In the genomic region with DNA sequence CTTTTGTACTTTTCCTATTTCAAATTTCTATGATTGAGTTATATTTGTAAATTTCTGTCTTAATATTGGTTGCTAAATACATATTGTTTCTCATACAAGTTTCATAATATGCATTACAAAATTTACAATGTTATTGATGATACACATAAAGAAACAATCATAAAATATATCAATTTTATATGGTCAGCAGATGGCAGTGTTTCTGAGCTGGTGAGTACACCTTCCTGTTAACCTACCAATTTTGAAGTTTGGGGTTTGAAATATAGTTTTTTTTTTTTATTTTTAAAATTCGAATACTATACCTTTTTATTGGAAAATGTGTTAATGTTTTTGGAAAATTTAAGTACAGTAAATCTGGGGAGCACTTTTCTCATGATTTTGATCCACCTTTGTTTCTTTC, we compare ENCODE assay signal across 11 cellular contexts.
DNase-seq lines count a peak whose midpoint lies in the region; ATAC-seq and TF ChIP-seq lines count a peak whose summit lies in the region.
"Had no signal": no experiment of that assay in that cellular context is flagged by ENCODE, and none has a peak within 500 bp of the region (broad histone marks: within the 10 kb centered on the region; RNA-seq: fewer than 3 reads in every experiment).

No MANE protein-coding gene starts in this region.

- H4K20me1 ChIP-seq in DOHH2 (ENCODE audit: control insufficient read depth, insufficient read depth, low read depth, low read length), result no peaks in the 10 kb centered on the region

- peaks cover 6% of the 10 kb centered on the region for H3K36me3 Mint-ChIP-seq in brain
- peaks cover 8% of the 10 kb centered on the region for H3K36me3 Mint-ChIP-seq in mesothelial cell of epicardium
- H3K36me3 Mint-ChIP-seq in activated CD4-positive, alpha-beta T cell treated with anti-CD3 and anti-CD28 coated beads, Interleukin-2, amount 10 ng/mL, durations not matched to agents 7 days and 5 days (ENCODE audit: low read depth), result no peaks in the 10 kb centered on the region

- no peaks in the 10 kb centered on the region for H3K79me2 ChIP-seq in DOHH2 (ENCODE audit: control insufficient read depth, low read length)

- no peaks in the 10 kb centered on the region for H3F3A ChIP-seq in DOHH2 (ENCODE audit: control insufficient read depth, insufficient read depth)

- H3K27ac Mint-ChIP-seq in brain, result no peak overlapping the region
- H3K27ac Mint-ChIP-seq in mesothelial cell of epicardium, result no peak overlapping the region
- H3K27ac Mint-ChIP-seq in activated CD4-positive, alpha-beta T cell treated with anti-CD3 and anti-CD28 coated beads, Interleukin-2, amount 10 ng/mL, durations not matched to agents 7 days and 5 days, result no peak overlapping the region

- POLR2A ChIA-PET in activated CD4-positive, alpha-beta T cell treated with anti-CD3 and anti-CD28 coated beads, Interleukin-2, amount 10 ng/mL, durations not matched to agents 7 days and 5 days (lab: Charles Lee), result no interaction called here

- no peak overlapping the region for H3K4me2 ChIP-seq in DOHH2 (ENCODE audit: low read length)

- H3K27me3 ChIP-seq in DOHH2 (ENCODE audit: control insufficient read depth, low read length), result no peaks in the 10 kb centered on the region

- DNase-seq in LNCaP clone FGC (ENCODE audit: low read depth) (peak; percentile 10), mesothelial cell of epicardium (ENCODE audit: low spot score in 2 of 2, unreplicated experiment in 2 of 2) (no peak), DMS79 (lab: John Stamatoyannopoulos, UW) (no peak)
- no peak for DNase-seq in activated effector memory CD4-positive, alpha-beta T cell treated with anti-CD3 and anti-CD28 coated beads, Interleukin-2, amount 50 U/mL, for 16 hours
- no peak for DNase-seq in activated CD4-positive, alpha-beta T cell treated with anti-CD3 and anti-CD28 coated beads, Interleukin-2, amount 10 ng/mL, durations not matched to agents 7 days and 5 days
- DNase-seq: HCEC 1CT; NCI-H1436 treated with DMSO at 0.1 percent for 48 hours; stimulated activated naive CD4-positive, alpha-beta T cell had no signal

- H3K9me2 ChIP-seq in DOHH2 (replicated peaks; ENCODE audit: control insufficient read depth, low read length), result no peaks in the 10 kb centered on the region

- no peak for ATAC-seq in GM21367 (IDR thresholded peaks at IDR 0.05; ENCODE audit: unreplicated experiment)

- no peaks in the 10 kb centered on the region for H3K4me1 ChIP-seq in DOHH2 (ENCODE audit: control insufficient read depth, low read length)

- H3K4me1 Mint-ChIP-seq in brain (no peaks in the 10 kb centered on the region), mesothelial cell of epicardium (no peaks in the 10 kb centered on the region)
- peaks cover 2% of the 10 kb centered on the region for H3K4me1 Mint-ChIP-seq in activated CD4-positive, alpha-beta T cell treated with anti-CD3 and anti-CD28 coated beads, Interleukin-2, amount 10 ng/mL, durations not matched to agents 7 days and 5 days

- H3K27ac ChIP-seq in DOHH2 (ENCODE audit: low read depth, low read length), result no peak overlapping the region

- H3K36me3 ChIP-seq in DOHH2 (ENCODE audit: control insufficient read depth, low read length), result no peaks in the 10 kb centered on the region

- H3K9me3 ChIP-seq in DOHH2 (ENCODE audit: control insufficient read depth, insufficient read depth, low read length), result no peaks in the 10 kb centered on the region

- CTCF ChIA-PET in activated CD4-positive, alpha-beta T cell treated with anti-CD3 and anti-CD28 coated beads, Interleukin-2, amount 10 ng/mL, durations not matched to agents 7 days and 5 days (lab: Charles Lee), result no interaction called here

- H3K27me3 Mint-ChIP-seq in brain (no peaks in the 10 kb centered on the region), mesothelial cell of epicardium (ENCODE audit: low read depth) (no peaks in the 10 kb centered on the region)
- H3K27me3 Mint-ChIP-seq in activated CD4-positive, alpha-beta T cell treated with anti-CD3 and anti-CD28 coated beads, Interleukin-2, amount 10 ng/mL, durations not matched to agents 7 days and 5 days, result no peaks in the 10 kb centered on the region

- H3K4me3 ChIP-seq in DOHH2 (ENCODE audit: low read length) (no peak overlapping the region), LNCaP clone FGC (ENCODE audit: low read depth, low read length) (no peak overlapping the region)

- TF ChIP-seq CTCF in DOHH2 (IDR thresholded peaks at IDR 0.05; ENCODE audit: low read depth, low read length, poor library complexity, severe bottlenecking) (peak; percentile 15), LNCaP clone FGC (IDR thresholded peaks at IDR 0.05; ENCODE audit: control insufficient read depth, extremely low read depth, insufficient read depth) (peak; percentile 35; the same call in 1 of the 2 replicates), brain (conservative IDR thresholded peaks at IDR 0.05) (peak; percentile 46 to 64), mesothelial cell of epicardium (IDR thresholded peaks at IDR 0.05; ENCODE audit: unreplicated experiment) (peak; percentile 24)

- H3K9me3 Mint-ChIP-seq in brain (peaks cover 6 to 11% (median 8%) of the 10 kb centered on the region in 5 experiments), mesothelial cell of epicardium (peaks cover 30% of the 10 kb centered on the region)
- no peaks in the 10 kb centered on the region for H3K9me3 Mint-ChIP-seq in activated CD4-positive, alpha-beta T cell treated with anti-CD3 and anti-CD28 coated beads, Interleukin-2, amount 10 ng/mL, durations not matched to agents 7 days and 5 days

- H3K4me3 Mint-ChIP-seq in brain, result no peak overlapping the region
- no peak overlapping the region for H3K4me3 Mint-ChIP-seq in mesothelial cell of epicardium
- H3K4me3 Mint-ChIP-seq in activated CD4-positive, alpha-beta T cell treated with anti-CD3 and anti-CD28 coated beads, Interleukin-2, amount 10 ng/mL, durations not matched to agents 7 days and 5 days, result no peak overlapping the region
